Comparison of ENCODE assay signal across 10 cellular contexts in the genomic region with DNA sequence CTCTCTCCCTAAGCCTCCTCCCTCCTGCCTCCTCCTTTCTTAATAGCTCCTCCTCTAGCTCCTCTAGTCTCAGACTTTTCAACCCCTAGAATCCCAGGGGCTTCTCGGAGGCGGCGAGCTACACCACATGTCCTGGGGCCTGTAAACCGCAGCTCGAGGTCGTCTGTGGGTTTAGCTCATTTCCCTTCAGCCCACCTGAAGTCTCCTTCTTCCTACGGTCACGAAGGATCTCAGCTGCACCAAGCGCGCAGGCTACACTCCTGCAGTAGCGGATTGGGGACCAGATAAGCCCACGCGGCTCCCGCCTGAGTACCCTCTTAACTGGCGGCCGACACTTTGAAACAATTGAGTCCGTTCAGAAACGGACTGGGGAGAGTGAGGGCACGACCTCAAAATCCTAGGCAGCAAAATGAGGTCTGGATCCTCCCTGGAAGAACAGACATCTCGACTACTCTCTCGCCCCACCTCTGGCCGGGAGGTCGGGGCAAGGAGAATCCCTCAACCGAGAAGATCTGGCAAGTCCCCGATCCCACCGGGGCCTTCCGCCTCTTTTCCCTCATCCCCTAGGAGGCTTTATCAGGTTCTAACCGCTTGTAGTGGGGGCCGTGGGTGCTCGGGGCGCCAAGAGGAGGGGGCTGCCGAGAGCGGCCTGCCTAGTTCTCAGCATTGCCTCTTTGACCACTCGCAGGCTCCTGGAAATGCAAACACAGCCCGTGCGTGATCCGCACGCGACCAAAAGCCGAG. TPM values are rescaled to one million over a fixed set of nuclear protein-coding genes. Genes with fewer than 3 reads are reported as not detected.
DNase-seq lines count a peak whose midpoint lies in the region; ATAC-seq and TF ChIP-seq lines count a peak whose summit lies in the region.
"Had no signal": no experiment of that assay in that cellular context is flagged by ENCODE, and none has a peak within 500 bp of the region (broad histone marks: within the 10 kb centered on the region; RNA-seq: fewer than 3 reads in every experiment).

No MANE protein-coding gene starts in this region.

- WGBS in esophagus squamous epithelium, 2 donors = 3 to 8% methylated on average over 14 to 15 of the region's 40 CpGs

- H3K4me1 ChIP-seq in iPS-15b (ENCODE audit: control insufficient read depth, insufficient read depth, low read length) (peaks cover 3% of the 10 kb centered on the region), esophagus squamous epithelium (peaks cover 0 to 42% (median 12%) of the 10 kb centered on the region in 3 donors)

- no peak for TF ChIP-seq CTCF in WERI-Rb-1 (IDR thresholded peaks at IDR 0.05; ENCODE audit: low read depth, low read length)
- TF ChIP-seq CTCF in retinal pigment epithelial cell (conservative IDR thresholded peaks at IDR 0.05; ENCODE audit: low read depth, low read length) = no peak
- TF ChIP-seq CTCF in esophagus squamous epithelium (IDR thresholded peaks at IDR 0.05) = no peak

- H3K27me3 ChIP-seq in WERI-Rb-1 (ENCODE audit: insufficient read depth, low read depth, severe bottlenecking) (peaks cover 64% of the 10 kb centered on the region), iPS-15b (ENCODE audit: control insufficient read depth, insufficient read depth, low read length) (peaks cover 73% of the 10 kb centered on the region), esophagus squamous epithelium (peaks cover 5 to 90% (median 19%) of the 10 kb centered on the region in 4 donors)

- peak overlapping the region; percentile 52 for H3K4me3 ChIP-seq in WERI-Rb-1 (ENCODE audit: low read depth, low read length)
- peak overlapping the region; percentile 78 for H3K4me3 ChIP-seq in iPS-15b (ENCODE audit: low read depth, low read length)
- H3K4me3 ChIP-seq in retinal pigment epithelial cell (ENCODE audit: low read length) = peak overlapping the region; percentile 19
- peak overlapping the region in 2 of 4 donors; percentile 22 to 29 for H3K4me3 ChIP-seq in esophagus squamous epithelium

- no peak for TF ChIP-seq POLR2A in esophagus squamous epithelium (IDR thresholded peaks at IDR 0.05)

- H3K9me3 ChIP-seq in WERI-Rb-1 (ENCODE audit: severe bottlenecking) (no peaks in the 10 kb centered on the region), iPS-15b (ENCODE audit: control insufficient read depth, insufficient read depth, low read length) (no peaks in the 10 kb centered on the region), esophagus squamous epithelium (no peaks in the 10 kb centered on the region)

- H3K9ac ChIP-seq in iPS-15b (ENCODE audit: low read depth, low read length) = no peak overlapping the region

- H3K27ac ChIP-seq in WERI-Rb-1 (no peak overlapping the region), esophagus squamous epithelium (no peak overlapping the region)

- ATAC-seq in HG02763 (IDR thresholded peaks at IDR 0.05; ENCODE audit: unreplicated experiment) (no peak), GM19035 (IDR thresholded peaks at IDR 0.05; ENCODE audit: unreplicated experiment) (no peak)

- no peaks in the 10 kb centered on the region for H3K36me3 ChIP-seq in WERI-Rb-1
- no peaks in the 10 kb centered on the region for H3K36me3 ChIP-seq in iPS-15b (ENCODE audit: control insufficient read depth, insufficient read depth, low read length)
- no peaks in the 10 kb centered on the region for H3K36me3 ChIP-seq in esophagus squamous epithelium

- DNase-seq in NCI-H1436 (lab: John Stamatoyannopoulos, UW) (peak; percentile 59), NCI-H1436 treated with DMSO at 0.1 percent for 48 hours (lab: John Stamatoyannopoulos, UW) (no peak), WERI-Rb-1 (peak; percentile 41), retinal pigment epithelial cell (ENCODE audit: low read depth) (no peak), esophagus squamous epithelium (lab: John Stamatoyannopoulos, UW) (no peak)
- DNase-seq: activated CD4-positive, alpha-beta T cell treated with anti-CD3 and anti-CD28 coated beads for 1 hour; cortex of kidney had no signal

- intact Hi-C loops in esophagus squamous epithelium (cut with DNase I) = no loop called here

RNA-seq across cellular contexts. Expression of a gene that starts 1.3 kb away (rescaled TPM):
- total RNA-seq in esophagus squamous epithelium = not detected

Comparison
In these comparisons a context has a peak if more than half of its experiments do, and no peak if none do; other contexts are left out.
1. DNase-seq: peak in NCI-H1436 (single experiment) and WERI-Rb-1 (single experiment); none in NCI-H1436 treated with DMSO at 0.1 percent for 48 hours (single experiment), retinal pigment epithelial cell (single experiment) and esophagus squamous epithelium (single experiment).